14 cellular contexts compared by ENCODE assay signal in genomic region chr7:13181221-13181620, GRCh38.
A peak's percentile ranks its signal among the peaks of the same experiment; 100 is the strongest.
DNase-seq lines count a peak whose midpoint lies in the region; ATAC-seq and TF ChIP-seq lines count a peak whose summit lies in the region.
"Had no signal": no experiment of that assay in that cellular context is flagged by ENCODE, and none has a peak within 500 bp of the region (broad histone marks: within the 10 kb centered on the region; RNA-seq: fewer than 3 reads in every experiment).

No MANE protein-coding gene starts in this region.

- H3K36me3 Mint-ChIP-seq in neural progenitor cell (no peaks in the 10 kb centered on the region), WTC11 (no peaks in the 10 kb centered on the region)
- H3K36me3 Mint-ChIP-seq: memory B cell had no signal

- peaks cover 8% of the 10 kb centered on the region for H3K4me1 ChIP-seq in neural progenitor cell

- H3K4me1 Mint-ChIP-seq in neural progenitor cell: peaks cover 26% of the 10 kb centered on the region
- peaks cover 6% of the 10 kb centered on the region for H3K4me1 Mint-ChIP-seq in WTC11
- H3K4me1 Mint-ChIP-seq: activated B cell treated with CpG ODN at 0.5 μM for 24 hours, memory B cell had no signal

- H3K4me3 ChIP-seq in WERI-Rb-1 (ENCODE audit: low read depth, low read length) (no peak overlapping the region), neural progenitor cell (no peak overlapping the region)

- H3K9me3 ChIP-seq in WERI-Rb-1 (ENCODE audit: severe bottlenecking) (no peaks in the 10 kb centered on the region), neural progenitor cell (ENCODE audit: low read depth) (no peaks in the 10 kb centered on the region)

- H3K4me3 Mint-ChIP-seq in neural progenitor cell (peak overlapping the region; percentile 4), WTC11 (no peak overlapping the region)
- H3K4me3 Mint-ChIP-seq: activated B cell treated with CpG ODN at 0.5 μM for 24 hours; activated T-cell treated with anti-CD3 and anti-CD28 coated beads, Interleukin-2, amount 50 U/mL, for 4 hours; CD4-positive, alpha-beta T cell; memory B cell had no signal

- H3K79me2 ChIP-seq in neural progenitor cell (ENCODE audit: low read depth): no peaks in the 10 kb centered on the region

- H3K36me3 ChIP-seq in WERI-Rb-1 (no peaks in the 10 kb centered on the region), neural progenitor cell (no peaks in the 10 kb centered on the region)

- TF ChIP-seq CTCF in WERI-Rb-1 (IDR thresholded peaks at IDR 0.05; ENCODE audit: low read depth, low read length) (no peak), neural progenitor cell (IDR thresholded peaks at IDR 0.05) (no peak), WTC11 (IDR thresholded peaks at IDR 0.05) (no peak)

- H3K9me3 Mint-ChIP-seq in neural progenitor cell (no peaks in the 10 kb centered on the region), WTC11 (no peaks in the 10 kb centered on the region)
- H3K9me3 Mint-ChIP-seq: activated B cell treated with CpG ODN at 0.5 μM for 24 hours; activated T-cell treated with anti-CD3 and anti-CD28 coated beads, Interleukin-2, amount 50 U/mL, for 4 hours; CD4-positive, alpha-beta T cell; memory B cell had no signal

- no peak overlapping the region for H3K9ac ChIP-seq in neural progenitor cell

- no peaks in the 10 kb centered on the region for H3K27me3 ChIP-seq in WERI-Rb-1 (ENCODE audit: insufficient read depth, low read depth, severe bottlenecking)
- no peaks in the 10 kb centered on the region for H3K27me3 ChIP-seq in neural progenitor cell

- H3K4me2 ChIP-seq in neural progenitor cell: no peak overlapping the region

- H3K27ac ChIP-seq in WERI-Rb-1: no peak overlapping the region; the same call in 1 of the 2 replicates
- H3K27ac ChIP-seq in neural progenitor cell: no peak overlapping the region

- POLR2A ChIA-PET in WTC11 (lab: Charles Lee): no interaction called here

- no peaks in the 10 kb centered on the region for H4K20me1 ChIP-seq in neural progenitor cell (ENCODE audit: low read depth)

- no peak overlapping the region for H2AFZ ChIP-seq in neural progenitor cell (replicated peaks)

- peak overlapping the region; percentile 47 for H3K27ac Mint-ChIP-seq in neural progenitor cell
- no peak overlapping the region for H3K27ac Mint-ChIP-seq in WTC11
- H3K27ac Mint-ChIP-seq: activated B cell treated with CpG ODN at 0.5 μM for 24 hours; CD4-positive, alpha-beta T cell; memory B cell had no signal

- CTCF ChIA-PET in WTC11 (lab: Charles Lee): no interaction called here

- H3K27me3 Mint-ChIP-seq in neural progenitor cell (ENCODE audit: insufficient read depth, low read depth) (peaks cover 2% of the 10 kb centered on the region), WTC11 (ENCODE audit: low read depth) (no peaks in the 10 kb centered on the region)
- H3K27me3 Mint-ChIP-seq: activated B cell treated with CpG ODN at 0.5 μM for 24 hours; CD4-positive, alpha-beta T cell had no signal

- H3F3A ChIP-seq in neural progenitor cell (ENCODE audit: low read depth): no peaks in the 10 kb centered on the region

- DNase-seq in EL: peak; percentile 16
- DNase-seq in NCI-H2029 (lab: John Stamatoyannopoulos, UW): peak; percentile 8
- DNase-seq in WERI-Rb-1: peak; percentile 63
- DNase-seq in neural progenitor cell (ENCODE audit: low spot score): peak; percentile 42
- DNase-seq in WTC11 (ENCODE audit: low spot score): no peak
- DNase-seq in T-helper 1 cell: no peak
- no peak for DNase-seq in T-helper 9 cell
- no peak for DNase-seq in foreskin melanocyte
- DNase-seq: activated B cell treated with CpG ODN at 0.5 μM for 24 hours; activated T-cell treated with anti-CD3 and anti-CD28 coated beads, Interleukin-2, amount 50 U/mL, for 4 hours; CD4-positive, alpha-beta T cell; NCI-H526; SIG-M5 had no signal

- ATAC-seq in WTC11: no peak
- ATAC-seq: activated T-cell treated with anti-CD3 and anti-CD28 coated beads, Interleukin-2, amount 50 U/mL, for 4 hours had no signal

TF ChIP-seq in WTC11, 78 proteins besides CTCF, POLR2A, EP300 and RAD21 (continues in another document):
- TF ChIP-seq ATF2 (CRISPR knock-in tag; IDR thresholded peaks at IDR 0.05; ENCODE audit: borderline replicate concordance, low read depth) (no peak), SOX15 (CRISPR knock-in tag; IDR thresholded peaks at IDR 0.05) (no peak), SMAD4 (CRISPR knock-in tag; IDR thresholded peaks at IDR 0.05) (no peak), ZNF425 (CRISPR knock-in tag; conservative IDR thresholded peaks at IDR 0.05) (no peak), ZNF317 (CRISPR knock-in tag; IDR thresholded peaks at IDR 0.05; ENCODE audit: borderline replicate concordance, low read depth) (no peak), ZNF138 (CRISPR knock-in tag; conservative IDR thresholded peaks at IDR 0.05) (no peak), ZMAT4 (CRISPR knock-in tag; IDR thresholded peaks at IDR 0.05) (no peak), GRHL2 (CRISPR knock-in tag; IDR thresholded peaks at IDR 0.05; ENCODE audit: insufficient replicate concordance, severe bottlenecking) (no peak), PRDM15 (CRISPR knock-in tag; IDR thresholded peaks at IDR 0.05) (no peak), FOXP4 (CRISPR knock-in tag; IDR thresholded peaks at IDR 0.05) (no peak)

Comparison
In these comparisons a context has a peak if more than half of its experiments do, and no peak if none do; other contexts are left out.
1. DNase-seq: peak in EL (single experiment), NCI-H2029 (single experiment), WERI-Rb-1 (single experiment) and neural progenitor cell (single experiment); none in WTC11 (single experiment), T-helper 1 cell (0 of 5), T-helper 9 cell (single experiment) and foreskin melanocyte (single experiment).